Comparison of ENCODE assay signal across 8 cellular contexts in the genomic region with DNA sequence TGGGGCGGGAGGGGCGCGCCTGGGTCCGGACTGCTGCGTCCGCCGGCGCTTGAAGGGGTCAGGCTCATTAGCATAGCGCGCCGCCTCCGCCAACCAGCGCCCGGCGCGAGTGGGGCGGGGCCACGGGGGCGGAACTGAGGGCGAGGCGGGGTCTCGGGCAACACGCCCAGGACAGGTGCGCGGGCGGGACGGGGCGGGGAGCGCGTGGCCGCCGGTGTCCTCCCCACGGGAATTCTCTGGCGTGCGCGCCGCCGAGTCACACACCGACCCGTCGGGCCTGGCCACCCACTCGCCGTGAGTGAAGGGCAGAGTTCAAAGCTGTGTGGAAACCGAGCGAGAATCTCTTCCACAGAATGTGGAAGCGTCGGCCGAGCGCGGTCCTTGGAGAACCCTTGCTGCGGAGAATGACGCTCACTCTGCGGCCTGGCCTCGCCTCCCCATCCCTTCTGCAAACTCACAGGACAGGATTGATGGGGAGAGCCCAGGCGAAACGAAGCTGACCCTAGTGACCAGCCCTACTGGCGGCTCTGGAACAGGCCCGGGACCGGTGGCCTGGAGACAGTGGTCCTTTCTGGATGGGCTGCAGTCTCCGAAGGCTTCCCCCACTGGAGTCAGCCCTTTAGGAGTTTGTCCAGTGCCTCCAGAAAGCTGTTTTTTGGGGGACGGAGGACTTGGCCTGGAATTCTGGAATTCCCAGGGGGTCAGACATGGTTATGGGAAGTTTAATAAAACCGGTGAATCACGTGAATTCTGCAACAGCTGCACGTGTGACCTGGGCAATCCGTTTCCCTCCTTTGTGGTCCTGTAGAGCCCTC. TPM values are rescaled to one million over a fixed set of nuclear protein-coding genes. Genes with fewer than 3 reads are reported as not detected.
DNase-seq lines count a peak whose midpoint lies in the region; ATAC-seq, FAIRE-seq and TF ChIP-seq lines count a peak whose summit lies in the region.

A gene (minus strand): TSS at position 69 of the 815 bp plus-strand sequence. CDS start 101 bp downstream, outside the sequence.

- peak within 1 kb of the TSS; percentile 92 for H3K4me2 ChIP-seq in GM12878 (ENCODE audit: control insufficient read depth, insufficient read depth)
- H3K4me2 ChIP-seq in smooth muscle cell, result peak within 1 kb of the TSS; percentile 99

- H4K20me1 ChIP-seq in GM12878 (ENCODE audit: control insufficient read depth, insufficient read depth), result no peaks in the 10 kb centered on the region
- H4K20me1 ChIP-seq in smooth muscle cell (ENCODE audit: low read depth), result no peaks in the 10 kb centered on the region

- TF ChIP-seq EP300 in GM12878 (IDR thresholded peaks at IDR 0.05; ENCODE audit: borderline replicate concordance in 1 of 2, control insufficient read depth in 1 of 2, low read depth in 2 of 2, low read length in 2 of 2), result no peak

- H3K9me3 Mint-ChIP-seq in HFFc6, result no peaks in the 10 kb centered on the region

- WGBS in GM12878 (ENCODE audit: insufficient coverage, insufficient replicate concordance, low lambda C conversion rate, missing lambda C conversion rate), result 19% methylated on average over 27 of the region's 65 CpGs
- 22% methylated on average over 30 of the region's 65 CpGs for WGBS in smooth muscle cell (ENCODE audit: low lambda C conversion rate)

- SMC1A ChIA-PET in GM12878 (lab: Charles Lee; ENCODE audit: uncharacterized antibody, unreplicated experiment), result interaction anchor here (1.0 kb wide), 1 partner anchor 21 kb away, joined by 3 read pairs; no protein-coding TSS in a partner anchor

- peak; percentile 51; the same call in 1 of the 2 replicates for TF ChIP-seq POLR2A in GM12878 (IDR thresholded peaks at IDR 0.05; ENCODE audit: low read depth, low read length)

- CTCF ChIA-PET in GM10248 (lab: Yijun Ruan, JAX), result interaction anchor here (0.9 to 1.8 kb wide), 6 partner anchors 12 to 56 kb away, joined by 3 to 4 read pairs (median 4); no protein-coding TSS in a partner anchor
- CTCF ChIA-PET in GM12878 (lab: Yijun Ruan, JAX), result interaction anchor here (1.1 to 2.0 kb wide), 6 partner anchors 14 to 51 kb away, joined by 3 to 7 read pairs (median 4); no protein-coding TSS in a partner anchor

- RAD21 ChIA-PET in GM12878 (lab: Charles Lee; ENCODE audit: unreplicated experiment), result no interaction called here

- POLR2A ChIA-PET in GM10248 (lab: Yijun Ruan, JAX), result interaction anchor here (0.5 to 1.1 kb wide), 2 partner anchors 16 to 129 kb away, joined by 3 to 4 read pairs; no protein-coding TSS in a partner anchor
- POLR2A ChIA-PET in GM12878 (lab: Charles Lee), result interaction anchor here (0.8 to 1.5 kb wide), 3 partner anchors 11 to 24 kb away, joined by 4 read pairs; a partner anchor contains a TSS

- H3K36me3 ChIP-seq in GM12878 (ENCODE audit: control insufficient read depth in 2 of 2, insufficient read depth in 2 of 2, low read length in 1 of 2), result no peaks in the 10 kb centered on the region
- H3K36me3 ChIP-seq in smooth muscle cell (ENCODE audit: low read depth), result no peaks in the 10 kb centered on the region

- in situ Hi-C loops in GM12878 (cut with MboI), result no loop called here

- peak; percentile 92 for FAIRE-seq in GM12878 (lab: Jason Lieb, UNC)
- FAIRE-seq in RCC 7860 (lab: Jason Lieb, UNC), result no peak

- H3K36me3 Mint-ChIP-seq in HFFc6 (ENCODE audit: low read depth), result no peaks in the 10 kb centered on the region

- no peak within 1 kb of the TSS for H3K27ac ChIP-seq in GM12878 (ENCODE audit: control insufficient read depth, insufficient read depth)
- H3K27ac ChIP-seq in smooth muscle cell (ENCODE audit: low read depth), result no peak within 1 kb of the TSS

- DNase-seq in GM10248 (ENCODE audit: extremely low spot score) (peak; percentile 95), HFFc6 (no peak), NCI-H1092 (lab: John Stamatoyannopoulos, UW) (peak; percentile 53), T-helper 22 cell (ENCODE audit: low read depth) (peak; percentile 78), GM12878 (ENCODE audit: low read depth, low spot score) (no peak), iPS-NIHi11 (ENCODE audit: low spot score) (peak; percentile 99), smooth muscle cell (lab: John Stamatoyannopoulos, UW; ENCODE audit: unreplicated experiment) (peak; percentile 36), RCC 7860 (ENCODE audit: low spot score) (no peak)

- TF ChIP-seq CTCF in GM10248 (IDR thresholded peaks at IDR 0.05; ENCODE audit: control extremely low read depth, extremely low read depth, low read depth, missing control alignments), result no peak
- TF ChIP-seq CTCF in HFFc6 (IDR thresholded peaks at IDR 0.05), result no peak
- TF ChIP-seq CTCF in GM12878 (IDR thresholded peaks at IDR 0.05 in 2 of 3, conservative IDR thresholded peaks at IDR 0.05 in 1 of 3; ENCODE audit: control insufficient read depth in 2 of 3, extremely low read depth in 1 of 3, insufficient read depth in 1 of 3, low read depth in 3 of 3, low read length in 3 of 3), result no peak
- no peak for TF ChIP-seq CTCF in smooth muscle cell (IDR thresholded peaks at IDR 0.05; ENCODE audit: borderline replicate concordance, insufficient read depth, poor library complexity, severe bottlenecking)

- intact Hi-C loops in GM12878 (cut with micrococcal nuclease; ENCODE audit: unreplicated experiment), result no loop called here

- peaks cover 36% of the 10 kb centered on the region for H3K27me3 Mint-ChIP-seq in HFFc6 (ENCODE audit: insufficient read depth)

- H3K9me3 ChIP-seq in GM12878 (replicated peaks; ENCODE audit: control insufficient read depth, insufficient read depth, low read length) (no peaks in the 10 kb centered on the region), smooth muscle cell (replicated peaks; ENCODE audit: low read depth) (no peaks in the 10 kb centered on the region)

- no peak for TF ChIP-seq RAD21 in GM12878 (IDR thresholded peaks at IDR 0.05; ENCODE audit: insufficient read depth, low read depth, low read length)

- no peak within 1 kb of the TSS for H3K27ac Mint-ChIP-seq in HFFc6

- H3K79me2 ChIP-seq in GM12878 (ENCODE audit: control insufficient read depth, insufficient read depth, low read length) (no peaks in the 10 kb centered on the region), smooth muscle cell (ENCODE audit: low read depth) (no peaks in the 10 kb centered on the region)

- H3K27me3 ChIP-seq in GM12878 (replicated peaks in 1 of 2; ENCODE audit: control insufficient read depth in 2 of 2, insufficient read depth in 2 of 2, low read length in 1 of 2) (no peaks in the 10 kb centered on the region; a peak in 1 of 4 replicates), smooth muscle cell (ENCODE audit: low read depth) (peaks cover 38% of the 10 kb centered on the region)

- ATAC-seq in GM12878, result peak; percentile 84

- 0 out of 2 replicates have a peak, but pooled peaks cover 14% of the 10 kb centered on the region for H3K4me1 Mint-ChIP-seq in HFFc6 (ENCODE audit: low read depth)

- H3K4me3 Mint-ChIP-seq in HFFc6, result peak within 1 kb of the TSS; percentile 28; the same call in 1 of the 2 replicates

- BruUV-seq in GM12878 (replicated peaks; lab: Mats Ljungman, UMichigan), result no TSS peak

- no peaks in the 10 kb centered on the region for H3F3A ChIP-seq in smooth muscle cell (ENCODE audit: low read depth)

- H3K4me3 ChIP-seq in GM12878 (peak within 1 kb of the TSS; percentile 98), smooth muscle cell (peak within 1 kb of the TSS; percentile 67)

- peak within 1 kb of the TSS; percentile 61 for H2AFZ ChIP-seq in GM12878 (ENCODE audit: control insufficient read depth, low read depth, low read length)
- peak within 1 kb of the TSS; percentile 42 for H2AFZ ChIP-seq in smooth muscle cell (ENCODE audit: low read depth)

- peaks cover 31% of the 10 kb centered on the region for H3K4me1 ChIP-seq in GM12878 (ENCODE audit: control insufficient read depth, insufficient read depth, low read length)
- peaks cover 14% of the 10 kb centered on the region for H3K4me1 ChIP-seq in smooth muscle cell (ENCODE audit: low read depth)

- H3K9ac ChIP-seq in GM12878 (ENCODE audit: control insufficient read depth, insufficient read depth, low read length), result peak within 1 kb of the TSS; percentile 52; the same call in 1 of the 2 replicates
- no peak within 1 kb of the TSS for H3K9ac ChIP-seq in smooth muscle cell (ENCODE audit: low read depth)

TF ChIP-seq in GM12878, 131 proteins besides CTCF, POLR2A, EP300 and RAD21 (continues in another document):
- TF ChIP-seq GATAD2B (conservative IDR thresholded peaks at IDR 0.05; ENCODE audit: low read depth) (peak; percentile 68), MXI1 (IDR thresholded peaks at IDR 0.05; ENCODE audit: low read depth, low read length) (0 out of 2 replicates have a peak, but pooled peaks have one; percentile 22), MEF2B (IDR thresholded peaks at IDR 0.05; ENCODE audit: partially characterized antibody, poor library complexity, severe bottlenecking) (peak; percentile 59), ATF7 (IDR thresholded peaks at IDR 0.05; ENCODE audit: low read depth) (no peak), EGR1 (IDR thresholded peaks at IDR 0.05; ENCODE audit: borderline replicate concordance in 1 of 2, low read depth in 2 of 2, low read length in 2 of 2) (peak in 1 of 2 experiments; percentile 65; a peak in 1 of 3 replicates), BHLHE40 (IDR thresholded peaks at IDR 0.05; ENCODE audit: borderline replicate concordance in 1 of 2, low read depth in 2 of 2, low read length in 1 of 2) (peak in 1 of 2 experiments; percentile 57; a peak in 1 of 4 replicates), BACH1 (IDR thresholded peaks at IDR 0.05; ENCODE audit: borderline replicate concordance) (peak; percentile 34; the same call in 1 of the 2 replicates), DPF2 (IDR thresholded peaks at IDR 0.05) (0 out of 2 replicates have a peak, but pooled peaks have one; percentile 56)

RNA-seq across cellular contexts. Expression of the gene that starts here (rescaled TPM):
- total RNA-seq in HFFc6 (2021; fragmentation: NEBNext Ultra II Directional; extraction: Animal tissue kit (Norgen Biotek cat#: 25700)), result not detected
- 2.4 and 3.1 TPM in 2 replicates for total RNA-seq in GM12878 (2013; cell fraction: nucleolus; rRNA removed)
- total RNA-seq in GM12878 (2014; rRNA removed) (4.7 and 6.5 TPM in 2 replicates), GM12878 (2014; rRNA removed; fragmentation: Illumina TruSeq; extraction: Trizol) (1.2 and 1.7 TPM in 2 replicates), GM12878 (2021) (5.7 and 7.4 TPM in 2 replicates), smooth muscle cell (0.22 and 0.81 TPM in 2 replicates)
- 1.5 TPM for polyA plus RNA-seq in GM12878 (2011; ENCODE audit: low read depth)
- polyA plus RNA-seq in GM12878 (2011; rRNA removed) (0.53 and 1.5 TPM in 2 replicates), GM12878 (2014; fragmentation: Illumina TruSeq; extraction: Trizol) (0.10 and 1.4 TPM in 2 replicates), GM12878 (2014; fragmentation: Nextera tagmentation; extraction: Ambion mirVana) (under 1 TPM; 0.21 to 0.26 TPM), GM12878 (2014; rRNA removed) (4.3 and 6.6 TPM in 2 replicates), GM12878 (2016; fragmentation: Nextera tagmentation; extraction: Ambion mirVana) (1 to 10 TPM; 6.2 to 7.1 TPM), smooth muscle cell (1.4 and 3.3 TPM in 2 replicates)
- 2.0 and 3.2 TPM in 2 replicates for polyA plus RNA-seq in GM12878 (2011; cell fraction: cytosol; rRNA removed)
- polyA plus RNA-seq in GM12878 (2011; cell fraction: nucleus; rRNA removed), result 4.2 TPM in 2 replicates
- 2.6 and 2.8 TPM in 2 replicates for polyA plus RNA-seq in GM12878 (2012)
- 1.1 and 2.2 TPM in 2 replicates for polyA minus RNA-seq in GM12878 (2011; rRNA and poly(A)+ RNA removed)
- 2.3 and 2.4 TPM in 2 replicates for polyA minus RNA-seq in GM12878 (2011; cell fraction: cytosol; rRNA and poly(A)+ RNA removed)
- 0.97 and 2.1 TPM in 2 replicates for polyA minus RNA-seq in GM12878 (2011; cell fraction: nucleus; rRNA and poly(A)+ RNA removed)

Comparison
In these comparisons a context has a peak if more than half of its experiments do, and no peak if none do; other contexts are left out.
1. DNase-seq: peak in GM10248 (single experiment), NCI-H1092 (single experiment), T-helper 22 cell (single experiment), iPS-NIHi11 (single experiment) and smooth muscle cell (single experiment); none in HFFc6 (single experiment), GM12878 (single experiment) and RCC 7860 (single experiment).